Comparison of ENCODE assay signal across 26 cellular contexts in the genomic region with DNA sequence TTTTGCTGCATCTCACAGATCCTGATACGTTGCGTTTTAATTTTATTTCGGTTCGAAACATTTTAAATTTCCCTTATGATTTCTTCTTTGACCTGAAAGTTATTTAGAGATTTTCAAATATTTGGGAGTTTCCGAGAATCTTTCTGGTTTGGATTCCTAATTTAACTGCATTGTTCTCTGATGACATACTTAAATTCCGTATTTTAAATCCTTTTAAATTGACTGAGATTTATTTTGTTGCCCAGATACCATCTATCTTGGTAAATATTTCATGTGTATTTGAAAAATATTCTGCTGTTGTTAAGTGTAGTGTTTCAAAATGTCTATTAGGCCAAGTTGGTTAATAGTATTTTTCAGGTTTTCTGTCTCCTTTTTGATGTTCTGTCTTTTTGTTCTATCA. TPM values are rescaled to one million over a fixed set of nuclear protein-coding genes. Genes with fewer than 3 reads are reported as not detected.
"Had no signal": no experiment of that assay in that cellular context is flagged by ENCODE, and none has a peak within 500 bp of the region (broad histone marks: within the 10 kb centered on the region; RNA-seq: fewer than 3 reads in every experiment).

No MANE protein-coding gene starts in this region.

- H3K4me3 ChIP-seq: cardiac muscle cell, MG63, Peyer's patch had no signal

- H3K36me3 ChIP-seq: brain microvascular endothelial cell, cardiac muscle cell, MG63, Peyer's patch had no signal

- H3K27ac Mint-ChIP-seq: activated CD4-positive, alpha-beta memory T cell treated with anti-CD3 and anti-CD28 coated beads for 36 hours; activated CD4-positive, alpha-beta T cell treated with anti-CD3 and anti-CD28 coated beads, Interleukin-2, amount 10 ng/mL, durations not matched to agents 7 days and 5 days; activated naive CD4-positive, alpha-beta T cell treated with anti-CD3 and anti-CD28 coated beads, Interleukin-2, amount 50 U/mL, for 72 hours; activated naive CD8-positive, alpha-beta T cell treated with anti-CD3 and anti-CD28 coated beads, Interleukin-2, amount 50 U/mL, for 24 hours had no signal

- H3K27me3 ChIP-seq: brain microvascular endothelial cell, cardiac muscle cell, MG63, Peyer's patch had no signal

- H3K4me3 Mint-ChIP-seq: activated CD4-positive, alpha-beta memory T cell treated with anti-CD3 and anti-CD28 coated beads for 36 hours; activated CD4-positive, alpha-beta T cell treated with anti-CD3 and anti-CD28 coated beads, Interleukin-2, amount 10 ng/mL, durations not matched to agents 7 days and 5 days; activated naive CD8-positive, alpha-beta T cell treated with anti-CD3 and anti-CD28 coated beads, Interleukin-2, amount 50 U/mL, for 24 hours; activated T-cell treated with anti-CD3 and anti-CD28 coated beads, Interleukin-2, amount 50 U/mL, for 4 hours had no signal

- ATAC-seq: activated naive CD4-positive, alpha-beta T cell treated with anti-CD3 and anti-CD28 coated beads, Interleukin-2, amount 50 U/mL, for 72 hours; activated naive CD8-positive, alpha-beta T cell treated with anti-CD3 and anti-CD28 coated beads, Interleukin-2, amount 50 U/mL, for 24 hours; activated T-cell treated with anti-CD3 and anti-CD28 coated beads, Interleukin-2, amount 50 U/mL, for 4 hours had no signal

- H3K27ac ChIP-seq: brain microvascular endothelial cell, cardiac muscle cell, Peyer's patch, RWPE1, VCaP had no signal

- H3K4me1 ChIP-seq: Peyer's patch had no signal

- H3K9me3 ChIP-seq: MG63, Peyer's patch had no signal

- H3K9me3 Mint-ChIP-seq: activated CD4-positive, alpha-beta memory T cell treated with anti-CD3 and anti-CD28 coated beads for 36 hours; activated CD4-positive, alpha-beta T cell treated with anti-CD3 and anti-CD28 coated beads, Interleukin-2, amount 10 ng/mL, durations not matched to agents 7 days and 5 days; activated naive CD4-positive, alpha-beta T cell treated with anti-CD3 and anti-CD28 coated beads, Interleukin-2, amount 50 U/mL, for 72 hours; activated naive CD8-positive, alpha-beta T cell treated with anti-CD3 and anti-CD28 coated beads, Interleukin-2, amount 50 U/mL, for 24 hours; activated T-cell treated with anti-CD3 and anti-CD28 coated beads, Interleukin-2, amount 50 U/mL, for 4 hours had no signal

- H3K36me3 Mint-ChIP-seq: activated CD4-positive, alpha-beta memory T cell treated with anti-CD3 and anti-CD28 coated beads for 36 hours; activated naive CD4-positive, alpha-beta T cell treated with anti-CD3 and anti-CD28 coated beads, Interleukin-2, amount 50 U/mL, for 72 hours had no signal

- DNase-seq: activated CD4-positive, alpha-beta memory T cell treated with anti-CD3 and anti-CD28 coated beads for 36 hours; activated CD4-positive, alpha-beta T cell treated with anti-CD3 and anti-CD28 coated beads, Interleukin-2, amount 10 ng/mL, durations not matched to agents 7 days and 5 days; activated CD4-positive, CD25-positive, alpha-beta regulatory T cell; activated CD8-positive, alpha-beta memory T cell treated with anti-CD3 and anti-CD28 coated beads for 24 hours; activated effector memory CD4-positive, alpha-beta T cell treated with anti-CD3 and anti-CD28 coated beads, Interleukin-2, amount 50 U/mL, for 16 hours; activated naive CD4-positive, alpha-beta T cell treated with Interleukin-2 at 50 U/mL for 16 hours; activated naive CD8-positive, alpha-beta T cell treated with anti-CD3 and anti-CD28 coated beads, Interleukin-2, amount 50 U/mL, for 24 hours; activated T-cell treated with anti-CD3 and anti-CD28 coated beads, Interleukin-2, amount 50 U/mL, for 4 hours; amygdala; brain microvascular endothelial cell; MG63; MV-4-11; NCI-H1092 treated with DMSO at 0.1 percent for 48 hours; NCI-H1417 treated with DMSO at 0.1 percent for 48 hours; NCI-H2029; NCI-H2107; NCI-H510A; SHP77; T-helper 1 cell had no signal

- H3K4me1 Mint-ChIP-seq: activated CD4-positive, alpha-beta T cell treated with anti-CD3 and anti-CD28 coated beads, Interleukin-2, amount 10 ng/mL, durations not matched to agents 7 days and 5 days; activated naive CD8-positive, alpha-beta T cell treated with anti-CD3 and anti-CD28 coated beads, Interleukin-2, amount 50 U/mL, for 24 hours had no signal

RNA-seq across cellular contexts. Expression of gene MROH2A, which starts 37.7 kb away (rescaled TPM):
- total RNA-seq: activated CD4-positive, alpha-beta memory T cell treated with anti-CD3 and anti-CD28 coated beads for 36 hours; activated CD4-positive, alpha-beta T cell treated with anti-CD3 and anti-CD28 coated beads, Interleukin-2, amount 10 ng/mL, durations not matched to agents 7 days and 5 days; activated naive CD4-positive, alpha-beta T cell treated with anti-CD3 and anti-CD28 coated beads, Interleukin-2, amount 50 U/mL, for 72 hours; activated T-cell treated with anti-CD3 and anti-CD28 coated beads, Interleukin-2, amount 50 U/mL, for 4 hours; T-helper 2 cell treated with Interferon-gamma antibody and Interleukin-4, amounts not matched to agents 100 ng/mL and 5 ng/mL, for 36 hours had no signal
- polyA plus RNA-seq: cardiac muscle cell had no signal

RNA-seq across cellular contexts. Expression of gene UGT1A1, which starts 55.8 kb away (rescaled TPM):
- total RNA-seq: activated CD4-positive, alpha-beta memory T cell treated with anti-CD3 and anti-CD28 coated beads for 36 hours; activated CD4-positive, alpha-beta T cell treated with anti-CD3 and anti-CD28 coated beads, Interleukin-2, amount 10 ng/mL, durations not matched to agents 7 days and 5 days; activated naive CD4-positive, alpha-beta T cell treated with anti-CD3 and anti-CD28 coated beads, Interleukin-2, amount 50 U/mL, for 72 hours; activated T-cell treated with anti-CD3 and anti-CD28 coated beads, Interleukin-2, amount 50 U/mL, for 4 hours; cardiac muscle cell; SK-MEL-5; T-helper 2 cell treated with Interferon-gamma antibody and Interleukin-4, amounts not matched to agents 100 ng/mL and 5 ng/mL, for 36 hours had no signal
- polyA plus RNA-seq: cardiac muscle cell had no signal
